ENCODE assay signal across 20 cellular contexts in genomic region chr5:126351138-126351537, GRCh38.
DNase-seq lines count a peak whose midpoint lies in the region; ATAC-seq, FAIRE-seq and TF ChIP-seq lines count a peak whose summit lies in the region.
"Had no signal": no experiment of that assay in that cellular context is flagged by ENCODE, and none has a peak within 500 bp of the region (broad histone marks: within the 10 kb centered on the region; RNA-seq: fewer than 3 reads in every experiment).

No MANE protein-coding gene starts in this region.

- H3K36me3 ChIP-seq in kidney (ENCODE audit: control insufficient read depth in 1 of 2, insufficient read depth in 2 of 2, low read length in 2 of 2) = no peaks in the 10 kb centered on the region
- H3K36me3 ChIP-seq: left ventricle myocardium inferior, sigmoid colon had no signal

- no peak for FAIRE-seq in kidney (lab: Jason Lieb, UNC)

- peak overlapping the region; percentile 83 for H3K27ac Mint-ChIP-seq in progenitor cell of endocrine pancreas
- H3K27ac Mint-ChIP-seq: natural killer cell; stimulated activated naive CD8-positive, alpha-beta T cell treated with anti-CD3 and anti-CD28 coated beads, Interleukin-15, Interleukin-2, amounts not matched to agents 100 ng/mL and 50 ng/mL, for 24 hours; T-cell had no signal

- H3K4me3 ChIP-seq in fibroblast of the aortic adventitia (ENCODE audit: low read depth, low read length) (no peak overlapping the region), kidney (ENCODE audit: low read length in 2 of 2) (no peak overlapping the region)
- H3K4me3 ChIP-seq: left ventricle myocardium inferior, PC-9, sigmoid colon had no signal

- no peaks in the 10 kb centered on the region for H3K9me3 Mint-ChIP-seq in progenitor cell of endocrine pancreas (ENCODE audit: low read depth)
- H3K9me3 Mint-ChIP-seq: natural killer cell; stimulated activated naive CD8-positive, alpha-beta T cell treated with anti-CD3 and anti-CD28 coated beads, Interleukin-15, Interleukin-2, amounts not matched to agents 100 ng/mL and 50 ng/mL, for 24 hours; T-cell had no signal

- no peak overlapping the region for H3K27ac ChIP-seq in kidney (ENCODE audit: low read depth in 2 of 2, low read length in 2 of 2)
- H3K27ac ChIP-seq: C4-2B, left ventricle myocardium inferior, PC-9, sigmoid colon had no signal

- peaks cover 36% of the 10 kb centered on the region for H3K4me1 Mint-ChIP-seq in progenitor cell of endocrine pancreas (ENCODE audit: low read depth)

- no peak overlapping the region for H3K4me3 Mint-ChIP-seq in progenitor cell of endocrine pancreas (ENCODE audit: low read depth)
- H3K4me3 Mint-ChIP-seq: natural killer cell; stimulated activated naive CD8-positive, alpha-beta T cell treated with anti-CD3 and anti-CD28 coated beads, Interleukin-15, Interleukin-2, amounts not matched to agents 100 ng/mL and 50 ng/mL, for 24 hours; T-cell had no signal

- no peak for ATAC-seq in HG03139 (IDR thresholded peaks at IDR 0.05; ENCODE audit: unreplicated experiment)
- ATAC-seq: natural killer cell, T-cell had no signal

- peaks cover 4 to 10% of the 10 kb centered on the region in 2 donors for H3K4me1 ChIP-seq in kidney (ENCODE audit: control insufficient read depth in 1 of 2, insufficient read depth in 1 of 2, low read depth in 1 of 2, low read length in 2 of 2)

- intact Hi-C loops in kidney (cut with DNase I) = loop anchor here (5.0 kb wide), 1 partner anchor 186 kb away; no protein-coding TSS in a partner anchor

- H3K9me3 ChIP-seq in kidney (ENCODE audit: control insufficient read depth in 1 of 2, low read length in 2 of 2) = no peaks in the 10 kb centered on the region
- H3K9me3 ChIP-seq: left ventricle myocardium inferior, sigmoid colon had no signal

- TF ChIP-seq CTCF in fibroblast of the aortic adventitia (IDR thresholded peaks at IDR 0.05; ENCODE audit: insufficient read depth, low read length) (no peak), progenitor cell of endocrine pancreas (IDR thresholded peaks at IDR 0.05; ENCODE audit: unreplicated experiment) (no peak), kidney (IDR thresholded peaks at IDR 0.05; ENCODE audit: borderline replicate concordance, extremely low read depth, insufficient read depth) (no peak)

- H3K9ac ChIP-seq in kidney (ENCODE audit: low read length in 2 of 2) = no peak overlapping the region

- no peaks in the 10 kb centered on the region for H3K27me3 Mint-ChIP-seq in progenitor cell of endocrine pancreas

- DNase-seq in HS-27A (ENCODE audit: low read depth) (peak; percentile 54), amniotic epithelial cell (ENCODE audit: low read depth) (peak; percentile 96), fibroblast of the aortic adventitia (ENCODE audit: low read depth) (peak; percentile 72), progenitor cell of endocrine pancreas (ENCODE audit: low spot score, unreplicated experiment) (no peak), kidney (no peak), NCI-H1092 (lab: John Stamatoyannopoulos, UW) (no peak)
- no peak for DNase-seq in activated CD8-positive, alpha-beta memory T cell treated with anti-CD3 and anti-CD28 coated beads for 24 hours
- DNase-seq: activated CD4-positive, alpha-beta T cell treated with anti-CD3 and anti-CD28 coated beads for 1 hour; activated T-cell treated with anti-CD3 and anti-CD28 coated beads, Interleukin-2, amount 50 U/mL, for 48 hours; glutamatergic neuron; left ventricle myocardium inferior; natural killer cell; NCI-H1436 treated with DMSO at 0.1 percent for 48 hours; NCI-H510A treated with DMSO at 0.1 percent for 48 hours; sigmoid colon; T-cell had no signal

- H3K36me3 Mint-ChIP-seq in progenitor cell of endocrine pancreas (ENCODE audit: insufficient read depth) = no peaks in the 10 kb centered on the region
- H3K36me3 Mint-ChIP-seq: natural killer cell, T-cell had no signal

Comparison
In these comparisons a context has a peak if more than half of its experiments do, and no peak if none do; other contexts are left out.
1. DNase-seq: peak in HS-27A (single experiment), amniotic epithelial cell (single experiment) and fibroblast of the aortic adventitia (single experiment); none in progenitor cell of endocrine pancreas (single experiment), activated CD8-positive, alpha-beta memory T cell treated with anti-CD3 and anti-CD28 coated beads for 24 hours (single experiment), kidney (single experiment) and NCI-H1092 (single experiment).